ENCODE assay signal across 1 cellular context in the genomic region with DNA sequence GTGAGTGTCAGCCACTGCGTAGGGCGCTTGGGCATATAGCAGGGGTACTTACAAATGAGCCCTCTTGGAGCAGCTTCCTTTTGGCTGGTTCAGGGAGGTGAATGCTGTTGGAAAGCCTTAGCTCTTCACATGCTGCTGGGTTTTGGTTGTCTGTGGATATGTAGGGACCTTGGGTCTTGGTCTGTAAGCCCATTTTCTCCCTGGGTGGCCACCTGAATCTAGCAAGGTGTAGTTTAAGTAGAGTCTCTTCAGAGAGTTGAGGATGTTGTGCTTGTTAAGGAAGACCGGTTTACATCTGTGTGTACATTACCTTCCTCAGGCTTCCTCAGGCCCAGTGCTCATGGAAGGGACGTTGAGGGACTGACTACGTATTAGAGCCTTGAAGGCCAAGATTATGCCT.
TF ChIP-seq lines count a peak whose summit lies in the region.

No MANE protein-coding gene starts in this region.

TF ChIP-seq in WTC11, 78 proteins besides CTCF, POLR2A, EP300 and RAD21 (continued from another document):
- TF ChIP-seq, protein P1, sequence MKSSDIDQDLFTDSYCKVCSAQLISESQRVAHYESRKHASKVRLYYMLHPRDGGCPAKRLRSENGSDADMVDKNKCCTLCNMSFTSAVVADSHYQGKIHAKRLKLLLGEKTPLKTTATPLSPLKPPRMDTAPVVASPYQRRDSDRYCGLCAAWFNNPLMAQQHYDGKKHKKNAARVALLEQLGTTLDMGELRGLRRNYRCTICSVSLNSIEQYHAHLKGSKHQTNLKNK (CRISPR knock-in tag; IDR thresholded peaks at IDR 0.05), result no peak
- TF ChIP-seq E2F5 (CRISPR knock-in tag; IDR thresholded peaks at IDR 0.05) (no peak), GABPB1 (CRISPR knock-in tag; IDR thresholded peaks at IDR 0.05) (no peak), SOX15 (CRISPR knock-in tag; IDR thresholded peaks at IDR 0.05) (no peak)
- TF ChIP-seq, protein P2, sequence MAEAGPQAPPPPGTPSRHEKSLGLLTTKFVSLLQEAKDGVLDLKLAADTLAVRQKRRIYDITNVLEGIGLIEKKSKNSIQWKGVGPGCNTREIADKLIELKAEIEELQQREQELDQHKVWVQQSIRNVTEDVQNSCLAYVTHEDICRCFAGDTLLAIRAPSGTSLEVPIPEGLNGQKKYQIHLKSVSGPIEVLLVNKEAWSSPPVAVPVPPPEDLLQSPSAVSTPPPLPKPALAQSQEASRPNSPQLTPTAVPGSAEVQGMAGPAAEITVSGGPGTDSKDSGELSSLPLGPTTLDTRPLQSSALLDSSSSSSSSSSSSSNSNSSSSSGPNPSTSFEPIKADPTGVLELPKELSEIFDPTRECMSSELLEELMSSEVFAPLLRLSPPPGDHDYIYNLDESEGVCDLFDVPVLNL (CRISPR knock-in tag; IDR thresholded peaks at IDR 0.05; ENCODE audit: borderline replicate concordance, low read depth), result no peak
- TF ChIP-seq, protein P3, sequence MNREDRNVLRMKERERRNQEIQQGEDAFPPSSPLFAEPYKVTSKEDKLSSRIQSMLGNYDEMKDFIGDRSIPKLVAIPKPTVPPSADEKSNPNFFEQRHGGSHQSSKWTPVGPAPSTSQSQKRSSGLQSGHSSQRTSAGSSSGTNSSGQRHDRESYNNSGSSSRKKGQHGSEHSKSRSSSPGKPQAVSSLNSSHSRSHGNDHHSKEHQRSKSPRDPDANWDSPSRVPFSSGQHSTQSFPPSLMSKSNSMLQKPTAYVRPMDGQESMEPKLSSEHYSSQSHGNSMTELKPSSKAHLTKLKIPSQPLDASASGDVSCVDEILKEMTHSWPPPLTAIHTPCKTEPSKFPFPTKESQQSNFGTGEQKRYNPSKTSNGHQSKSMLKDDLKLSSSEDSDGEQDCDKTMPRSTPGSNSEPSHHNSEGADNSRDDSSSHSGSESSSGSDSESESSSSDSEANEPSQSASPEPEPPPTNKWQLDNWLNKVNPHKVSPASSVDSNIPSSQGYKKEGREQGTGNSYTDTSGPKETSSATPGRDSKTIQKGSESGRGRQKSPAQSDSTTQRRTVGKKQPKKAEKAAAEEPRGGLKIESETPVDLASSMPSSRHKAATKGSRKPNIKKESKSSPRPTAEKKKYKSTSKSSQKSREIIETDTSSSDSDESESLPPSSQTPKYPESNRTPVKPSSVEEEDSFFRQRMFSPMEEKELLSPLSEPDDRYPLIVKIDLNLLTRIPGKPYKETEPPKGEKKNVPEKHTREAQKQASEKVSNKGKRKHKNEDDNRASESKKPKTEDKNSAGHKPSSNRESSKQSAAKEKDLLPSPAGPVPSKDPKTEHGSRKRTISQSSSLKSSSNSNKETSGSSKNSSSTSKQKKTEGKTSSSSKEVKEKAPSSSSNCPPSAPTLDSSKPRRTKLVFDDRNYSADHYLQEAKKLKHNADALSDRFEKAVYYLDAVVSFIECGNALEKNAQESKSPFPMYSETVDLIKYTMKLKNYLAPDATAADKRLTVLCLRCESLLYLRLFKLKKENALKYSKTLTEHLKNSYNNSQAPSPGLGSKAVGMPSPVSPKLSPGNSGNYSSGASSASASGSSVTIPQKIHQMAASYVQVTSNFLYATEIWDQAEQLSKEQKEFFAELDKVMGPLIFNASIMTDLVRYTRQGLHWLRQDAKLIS (CRISPR knock-in tag; IDR thresholded peaks at IDR 0.05; ENCODE audit: borderline replicate concordance), result no peak
